ENCODE assay signal across 15 cellular contexts in genomic region chr16:81838794-81839193, GRCh38. TPM values are rescaled to one million over a fixed set of nuclear protein-coding genes. Genes with fewer than 3 reads are reported as not detected.
DNase-seq lines count a peak whose midpoint lies in the region; ATAC-seq and TF ChIP-seq lines count a peak whose summit lies in the region.
"Had no signal": no experiment of that assay in that cellular context is flagged by ENCODE, and none has a peak within 500 bp of the region (broad histone marks: within the 10 kb centered on the region; RNA-seq: fewer than 3 reads in every experiment).

No MANE protein-coding gene starts in this region.

- H2BK120ac ChIP-seq in mesenchymal stem cell (ENCODE audit: low read depth, low read length): no peak overlapping the region

- H3K14ac ChIP-seq in mesenchymal stem cell (ENCODE audit: low read length in 2 of 2): no peak overlapping the region

- no peak overlapping the region for H3K9ac ChIP-seq in mesenchymal stem cell (ENCODE audit: low read length)

- H3K27ac Mint-ChIP-seq in activated naive CD8-positive, alpha-beta T cell treated with anti-CD3 and anti-CD28 coated beads for 36 hours: no peak overlapping the region
- H3K27ac Mint-ChIP-seq in endothelial cell (ENCODE audit: unreplicated experiment): no peak overlapping the region
- H3K27ac Mint-ChIP-seq: stimulated activated naive CD8-positive, alpha-beta T cell treated with anti-CD3 and anti-CD28 coated beads, Interleukin-15, Interleukin-2, amounts not matched to agents 100 ng/mL and 50 ng/mL, for 24 hours; T-helper 17 cell had no signal

- H3K4me3 ChIP-seq in epithelial cell of proximal tubule (ENCODE audit: low read depth, low read length) (no peak overlapping the region), mesenchymal stem cell (ENCODE audit: insufficient read depth in 1 of 2, low read depth in 1 of 2, low read length in 2 of 2) (no peak overlapping the region)
- H3K4me3 ChIP-seq: left lung had no signal

- peak; percentile 39 for DNase-seq in GM10266 (ENCODE audit: extremely low spot score)
- peak; percentile 59 for DNase-seq in HT1080 (ENCODE audit: low read depth)
- DNase-seq in epithelial cell of proximal tubule (ENCODE audit: low read depth): peak; percentile 4
- DNase-seq in activated naive CD8-positive, alpha-beta T cell treated with anti-CD3 and anti-CD28 coated beads for 36 hours: no peak
- no peak for DNase-seq in mesenchymal stem cell
- DNase-seq in putamen (ENCODE audit: low spot score): no peak
- no peak for DNase-seq in endothelial cell (ENCODE audit: low spot score)
- DNase-seq: activated gamma-delta T cell, DMS53, H7, left lung, NCI-H1694, T-helper 17 cell had no signal

- peaks cover 10% of the 10 kb centered on the region for H3K4me1 ChIP-seq in mesenchymal stem cell (ENCODE audit: control insufficient read depth, insufficient read depth, low read depth, low read length)

- H3K9me3 ChIP-seq in mesenchymal stem cell (ENCODE audit: control insufficient read depth, low read length): no peaks in the 10 kb centered on the region
- H3K9me3 ChIP-seq: left lung had no signal

- H4K91ac ChIP-seq in mesenchymal stem cell (ENCODE audit: low read length): no peak overlapping the region

- no peak overlapping the region for H2BK5ac ChIP-seq in mesenchymal stem cell (ENCODE audit: low read depth, low read length, poor library complexity, severe bottlenecking)

- H3K9me3 Mint-ChIP-seq in activated naive CD8-positive, alpha-beta T cell treated with anti-CD3 and anti-CD28 coated beads for 36 hours: no peaks in the 10 kb centered on the region
- H3K9me3 Mint-ChIP-seq in endothelial cell (ENCODE audit: unreplicated experiment): no peaks in the 10 kb centered on the region
- H3K9me3 Mint-ChIP-seq: stimulated activated naive CD8-positive, alpha-beta T cell treated with anti-CD3 and anti-CD28 coated beads, Interleukin-15, Interleukin-2, amounts not matched to agents 100 ng/mL and 50 ng/mL, for 24 hours had no signal

- peak; percentile 38 for ATAC-seq in GM21786 (IDR thresholded peaks at IDR 0.05; ENCODE audit: unreplicated experiment)
- ATAC-seq: left lung, T-helper 17 cell had no signal

- no peak overlapping the region for H3K27ac ChIP-seq in mesenchymal stem cell (ENCODE audit: low read length, poor library complexity, severe bottlenecking)
- H3K27ac ChIP-seq: left lung had no signal

- H3K27me3 ChIP-seq in mesenchymal stem cell (ENCODE audit: control insufficient read depth in 1 of 2, insufficient read depth in 1 of 2, low read length in 2 of 2): peaks cover 9 to 11% of the 10 kb centered on the region in 2 experiments
- H3K27me3 ChIP-seq: left lung had no signal

- TF ChIP-seq CTCF in GM10266 (IDR thresholded peaks at IDR 0.05; ENCODE audit: control insufficient read depth, insufficient read depth, low read depth, missing control alignments): no peak
- TF ChIP-seq CTCF in epithelial cell of proximal tubule (conservative IDR thresholded peaks at IDR 0.05; ENCODE audit: low read depth, low read length): no peak
- no peak for TF ChIP-seq CTCF in endothelial cell (IDR thresholded peaks at IDR 0.05; ENCODE audit: unreplicated experiment)

- H3K18ac ChIP-seq in mesenchymal stem cell (ENCODE audit: low read depth in 1 of 2, low read length in 2 of 2): no peak overlapping the region

- H2BK15ac ChIP-seq in mesenchymal stem cell (ENCODE audit: low read depth, poor library complexity, severe bottlenecking): no peak overlapping the region

- H3K4me3 Mint-ChIP-seq in activated naive CD8-positive, alpha-beta T cell treated with anti-CD3 and anti-CD28 coated beads for 36 hours: no peak overlapping the region
- H3K4me3 Mint-ChIP-seq in endothelial cell (ENCODE audit: unreplicated experiment): no peak overlapping the region
- H3K4me3 Mint-ChIP-seq: stimulated activated naive CD8-positive, alpha-beta T cell treated with anti-CD3 and anti-CD28 coated beads, Interleukin-15, Interleukin-2, amounts not matched to agents 100 ng/mL and 50 ng/mL, for 24 hours; T-helper 17 cell had no signal

- H3K4ac ChIP-seq in mesenchymal stem cell (ENCODE audit: low read depth in 1 of 2, low read length in 2 of 2): no peak overlapping the region

- H3K4me1 Mint-ChIP-seq in activated naive CD8-positive, alpha-beta T cell treated with anti-CD3 and anti-CD28 coated beads for 36 hours: no peaks in the 10 kb centered on the region
- H3K4me1 Mint-ChIP-seq in endothelial cell (ENCODE audit: unreplicated experiment): peaks cover 11% of the 10 kb centered on the region

- no peak overlapping the region for H2AFZ ChIP-seq in mesenchymal stem cell (ENCODE audit: low read depth, low read length)

- no peak overlapping the region for H2BK12ac ChIP-seq in mesenchymal stem cell (ENCODE audit: low read length in 2 of 2)

- 51% methylated on average over 3 of the region's 4 CpGs for WGBS in mesenchymal stem cell

- H3K4me2 ChIP-seq in mesenchymal stem cell (ENCODE audit: low read length, poor library complexity, severe bottlenecking): no peak overlapping the region

- H3K27me3 Mint-ChIP-seq in activated naive CD8-positive, alpha-beta T cell treated with anti-CD3 and anti-CD28 coated beads for 36 hours: peaks cover 5% of the 10 kb centered on the region
- peaks cover 6% of the 10 kb centered on the region for H3K27me3 Mint-ChIP-seq in endothelial cell (ENCODE audit: unreplicated experiment)
- H3K27me3 Mint-ChIP-seq: stimulated activated naive CD8-positive, alpha-beta T cell treated with anti-CD3 and anti-CD28 coated beads, Interleukin-15, Interleukin-2, amounts not matched to agents 100 ng/mL and 50 ng/mL, for 24 hours had no signal

- no peak overlapping the region for H4K8ac ChIP-seq in mesenchymal stem cell (ENCODE audit: low read length)

- H3K36me3 Mint-ChIP-seq in activated naive CD8-positive, alpha-beta T cell treated with anti-CD3 and anti-CD28 coated beads for 36 hours: no peaks in the 10 kb centered on the region
- peaks cover 14% of the 10 kb centered on the region for H3K36me3 Mint-ChIP-seq in endothelial cell (ENCODE audit: low read depth, unreplicated experiment)

- H3K79me1 ChIP-seq in mesenchymal stem cell (replicated peaks; ENCODE audit: low read length, poor library complexity, severe bottlenecking): no peaks in the 10 kb centered on the region

- no peak overlapping the region for H2AK5ac ChIP-seq in mesenchymal stem cell (ENCODE audit: low read length, severe bottlenecking)

- no peaks in the 10 kb centered on the region for H3K36me3 ChIP-seq in mesenchymal stem cell (ENCODE audit: control insufficient read depth in 1 of 2, insufficient read depth in 2 of 2, low read depth in 1 of 2, low read length in 2 of 2)
- H3K36me3 ChIP-seq: left lung had no signal

- no peak overlapping the region for H3K23ac ChIP-seq in mesenchymal stem cell (ENCODE audit: low read length in 2 of 2)

RNA-seq across cellular contexts. Expression of gene PLCG2, which starts 59.7 kb away (rescaled TPM):
- total RNA-seq in HT1080 (2014; rRNA removed; shearing (Covaris generic)): 1.9 and 3.2 TPM in 2 replicates
- polyA plus RNA-seq in HT1080 (2015; cell fraction: cytosol; rRNA removed): 0.93 and 1.4 TPM in 2 replicates
- 2.7 and 6.3 TPM in 2 replicates for polyA plus RNA-seq in HT1080 (2015; cell fraction: nucleus; rRNA removed)
- total RNA-seq in epithelial cell of proximal tubule: 0.58 and 2.5 TPM in 2 replicates
- total RNA-seq in activated naive CD8-positive, alpha-beta T cell treated with anti-CD3 and anti-CD28 coated beads for 36 hours: 1 to 10 TPM; 7.7 to 8.1 TPM
- 0.21 TPM for polyA plus RNA-seq in mesenchymal stem cell (2013, experiment 1 of 2)
- polyA plus RNA-seq in mesenchymal stem cell (2013, experiment 2 of 2): 0.41 TPM
- total RNA-seq in endothelial cell (ENCODE audit: unreplicated experiment): 103 TPM

Comparison
In these comparisons a context has a peak if more than half of its experiments do, and no peak if none do; other contexts are left out.
1. DNase-seq: peak in GM10266 (single experiment), HT1080 (single experiment) and epithelial cell of proximal tubule (single experiment); none in activated naive CD8-positive, alpha-beta T cell treated with anti-CD3 and anti-CD28 coated beads for 36 hours (single experiment), mesenchymal stem cell (single experiment), putamen (single experiment) and endothelial cell (single experiment).
2. RNA of gene PLCG2, which starts 59.7 kb away (total RNA-seq): 103 TPM in endothelial cell (single experiment); 7.7 to 8.1 TPM in activated naive CD8-positive, alpha-beta T cell treated with anti-CD3 and anti-CD28 coated beads for 36 hours, 1.9 to 3.2 TPM in HT1080 and 0.58 to 2.5 TPM in epithelial cell of proximal tubule; every median in the first group is over 10 times any median in the second.